1 cellular context compared by ENCODE assay signal in the genomic region with DNA sequence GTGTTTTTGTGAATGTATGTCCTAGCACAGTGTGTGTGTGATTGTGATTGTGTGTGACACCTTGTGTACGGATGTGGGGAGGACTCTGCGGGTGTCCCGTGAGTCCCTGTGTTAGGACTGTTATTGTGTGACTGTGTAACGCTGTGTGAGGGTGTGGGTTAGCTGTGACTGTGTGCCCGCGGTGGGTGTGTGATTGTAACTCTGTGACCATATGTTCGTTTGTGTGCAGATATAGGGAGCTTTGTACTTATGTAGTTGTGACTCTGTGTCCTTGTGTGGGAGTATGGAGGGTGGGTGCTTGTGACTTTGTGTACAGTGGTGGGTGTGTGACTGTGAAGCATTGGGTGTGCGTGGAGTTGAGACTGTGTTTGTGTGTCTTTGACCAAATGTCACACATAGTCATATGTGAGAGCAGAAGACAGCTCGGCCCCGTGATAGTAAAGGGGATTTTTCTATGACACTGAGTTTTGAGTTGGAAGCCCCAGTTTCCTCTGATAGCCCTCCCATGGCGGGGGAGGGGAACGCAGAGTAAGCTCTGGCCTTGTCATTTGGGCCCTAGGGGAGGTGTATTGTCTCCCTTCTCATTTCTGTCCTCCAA.
TF ChIP-seq lines count a peak whose summit lies in the region.

No MANE protein-coding gene starts in this region.

TF ChIP-seq in K562, 482 proteins besides CTCF, POLR2A, EP300 and RAD21 (continued from another document and continues in another):
- TF ChIP-seq, protein P1, sequence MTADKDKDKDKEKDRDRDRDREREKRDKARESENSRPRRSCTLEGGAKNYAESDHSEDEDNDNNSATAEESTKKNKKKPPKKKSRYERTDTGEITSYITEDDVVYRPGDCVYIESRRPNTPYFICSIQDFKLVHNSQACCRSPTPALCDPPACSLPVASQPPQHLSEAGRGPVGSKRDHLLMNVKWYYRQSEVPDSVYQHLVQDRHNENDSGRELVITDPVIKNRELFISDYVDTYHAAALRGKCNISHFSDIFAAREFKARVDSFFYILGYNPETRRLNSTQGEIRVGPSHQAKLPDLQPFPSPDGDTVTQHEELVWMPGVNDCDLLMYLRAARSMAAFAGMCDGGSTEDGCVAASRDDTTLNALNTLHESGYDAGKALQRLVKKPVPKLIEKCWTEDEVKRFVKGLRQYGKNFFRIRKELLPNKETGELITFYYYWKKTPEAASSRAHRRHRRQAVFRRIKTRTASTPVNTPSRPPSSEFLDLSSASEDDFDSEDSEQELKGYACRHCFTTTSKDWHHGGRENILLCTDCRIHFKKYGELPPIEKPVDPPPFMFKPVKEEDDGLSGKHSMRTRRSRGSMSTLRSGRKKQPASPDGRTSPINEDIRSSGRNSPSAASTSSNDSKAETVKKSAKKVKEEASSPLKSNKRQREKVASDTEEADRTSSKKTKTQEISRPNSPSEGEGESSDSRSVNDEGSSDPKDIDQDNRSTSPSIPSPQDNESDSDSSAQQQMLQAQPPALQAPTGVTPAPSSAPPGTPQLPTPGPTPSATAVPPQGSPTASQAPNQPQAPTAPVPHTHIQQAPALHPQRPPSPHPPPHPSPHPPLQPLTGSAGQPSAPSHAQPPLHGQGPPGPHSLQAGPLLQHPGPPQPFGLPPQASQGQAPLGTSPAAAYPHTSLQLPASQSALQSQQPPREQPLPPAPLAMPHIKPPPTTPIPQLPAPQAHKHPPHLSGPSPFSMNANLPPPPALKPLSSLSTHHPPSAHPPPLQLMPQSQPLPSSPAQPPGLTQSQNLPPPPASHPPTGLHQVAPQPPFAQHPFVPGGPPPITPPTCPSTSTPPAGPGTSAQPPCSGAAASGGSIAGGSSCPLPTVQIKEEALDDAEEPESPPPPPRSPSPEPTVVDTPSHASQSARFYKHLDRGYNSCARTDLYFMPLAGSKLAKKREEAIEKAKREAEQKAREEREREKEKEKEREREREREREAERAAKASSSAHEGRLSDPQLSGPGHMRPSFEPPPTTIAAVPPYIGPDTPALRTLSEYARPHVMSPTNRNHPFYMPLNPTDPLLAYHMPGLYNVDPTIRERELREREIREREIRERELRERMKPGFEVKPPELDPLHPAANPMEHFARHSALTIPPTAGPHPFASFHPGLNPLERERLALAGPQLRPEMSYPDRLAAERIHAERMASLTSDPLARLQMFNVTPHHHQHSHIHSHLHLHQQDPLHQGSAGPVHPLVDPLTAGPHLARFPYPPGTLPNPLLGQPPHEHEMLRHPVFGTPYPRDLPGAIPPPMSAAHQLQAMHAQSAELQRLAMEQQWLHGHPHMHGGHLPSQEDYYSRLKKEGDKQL (CRISPR knock-in tag; IDR thresholded peaks at IDR 0.05; ENCODE audit: borderline replicate concordance): no peak
- TF ChIP-seq SMAD3 (CRISPR knock-in tag; conservative IDR thresholded peaks at IDR 0.05) (no peak), FOXA3 (CRISPR knock-in tag; conservative IDR thresholded peaks at IDR 0.05 in 1 of 2, IDR thresholded peaks at IDR 0.05 in 1 of 2) (no peak), SMC3 (conservative IDR thresholded peaks at IDR 0.05; ENCODE audit: insufficient read depth, low read depth, low read length) (no peak), ZNF764 (CRISPR knock-in tag; IDR thresholded peaks at IDR 0.05; ENCODE audit: low read depth) (no peak), WHSC1 (IDR thresholded peaks at IDR 0.05; ENCODE audit: low read length) (no peak), ZNF212 (CRISPR knock-in tag; IDR thresholded peaks at IDR 0.05) (no peak), MCM2 (IDR thresholded peaks at IDR 0.05; ENCODE audit: low read depth) (no peak), KAT8 (IDR thresholded peaks at IDR 0.05; ENCODE audit: low read depth) (no peak), SOX6 (IDR thresholded peaks at IDR 0.05) (no peak), ILK (tag; IDR thresholded peaks at IDR 0.05; ENCODE audit: borderline replicate concordance, low read depth) (no peak), RBFOX2 (IDR thresholded peaks at IDR 0.05; ENCODE audit: low read depth, low read length) (no peak), POLR2B (IDR thresholded peaks at IDR 0.05; ENCODE audit: low read depth, partially characterized antibody) (no peak), PPARD (CRISPR knock-in tag; IDR thresholded peaks at IDR 0.05) (no peak)
- TF ChIP-seq, protein P2, sequence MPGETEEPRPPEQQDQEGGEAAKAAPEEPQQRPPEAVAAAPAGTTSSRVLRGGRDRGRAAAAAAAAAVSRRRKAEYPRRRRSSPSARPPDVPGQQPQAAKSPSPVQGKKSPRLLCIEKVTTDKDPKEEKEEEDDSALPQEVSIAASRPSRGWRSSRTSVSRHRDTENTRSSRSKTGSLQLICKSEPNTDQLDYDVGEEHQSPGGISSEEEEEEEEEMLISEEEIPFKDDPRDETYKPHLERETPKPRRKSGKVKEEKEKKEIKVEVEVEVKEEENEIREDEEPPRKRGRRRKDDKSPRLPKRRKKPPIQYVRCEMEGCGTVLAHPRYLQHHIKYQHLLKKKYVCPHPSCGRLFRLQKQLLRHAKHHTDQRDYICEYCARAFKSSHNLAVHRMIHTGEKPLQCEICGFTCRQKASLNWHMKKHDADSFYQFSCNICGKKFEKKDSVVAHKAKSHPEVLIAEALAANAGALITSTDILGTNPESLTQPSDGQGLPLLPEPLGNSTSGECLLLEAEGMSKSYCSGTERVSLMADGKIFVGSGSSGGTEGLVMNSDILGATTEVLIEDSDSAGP (CRISPR knock-in tag; IDR thresholded peaks at IDR 0.05): 0 out of 2 replicates have a peak, but pooled peaks have one; percentile 58
- TF ChIP-seq, protein P3, sequence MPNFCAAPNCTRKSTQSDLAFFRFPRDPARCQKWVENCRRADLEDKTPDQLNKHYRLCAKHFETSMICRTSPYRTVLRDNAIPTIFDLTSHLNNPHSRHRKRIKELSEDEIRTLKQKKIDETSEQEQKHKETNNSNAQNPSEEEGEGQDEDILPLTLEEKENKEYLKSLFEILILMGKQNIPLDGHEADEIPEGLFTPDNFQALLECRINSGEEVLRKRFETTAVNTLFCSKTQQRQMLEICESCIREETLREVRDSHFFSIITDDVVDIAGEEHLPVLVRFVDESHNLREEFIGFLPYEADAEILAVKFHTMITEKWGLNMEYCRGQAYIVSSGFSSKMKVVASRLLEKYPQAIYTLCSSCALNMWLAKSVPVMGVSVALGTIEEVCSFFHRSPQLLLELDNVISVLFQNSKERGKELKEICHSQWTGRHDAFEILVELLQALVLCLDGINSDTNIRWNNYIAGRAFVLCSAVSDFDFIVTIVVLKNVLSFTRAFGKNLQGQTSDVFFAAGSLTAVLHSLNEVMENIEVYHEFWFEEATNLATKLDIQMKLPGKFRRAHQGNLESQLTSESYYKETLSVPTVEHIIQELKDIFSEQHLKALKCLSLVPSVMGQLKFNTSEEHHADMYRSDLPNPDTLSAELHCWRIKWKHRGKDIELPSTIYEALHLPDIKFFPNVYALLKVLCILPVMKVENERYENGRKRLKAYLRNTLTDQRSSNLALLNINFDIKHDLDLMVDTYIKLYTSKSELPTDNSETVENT (CRISPR knock-in tag; IDR thresholded peaks at IDR 0.05): no peak
- TF ChIP-seq, protein P4, sequence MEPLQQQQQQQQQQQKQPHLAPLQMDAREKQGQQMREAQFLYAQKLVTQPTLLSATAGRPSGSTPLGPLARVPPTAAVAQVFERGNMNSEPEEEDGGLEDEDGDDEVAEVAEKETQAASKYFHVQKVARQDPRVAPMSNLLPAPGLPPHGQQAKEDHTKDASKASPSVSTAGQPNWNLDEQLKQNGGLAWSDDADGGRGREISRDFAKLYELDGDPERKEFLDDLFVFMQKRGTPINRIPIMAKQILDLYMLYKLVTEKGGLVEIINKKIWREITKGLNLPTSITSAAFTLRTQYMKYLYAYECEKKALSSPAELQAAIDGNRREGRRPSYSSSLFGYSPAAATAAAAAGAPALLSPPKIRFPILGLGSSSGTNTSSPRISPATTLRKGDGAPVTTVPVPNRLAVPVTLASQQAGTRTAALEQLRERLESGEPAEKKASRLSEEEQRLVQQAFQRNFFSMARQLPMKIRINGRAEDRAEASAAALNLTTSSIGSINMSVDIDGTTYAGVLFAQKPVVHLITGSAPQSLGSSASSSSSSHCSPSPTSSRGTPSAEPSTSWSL (CRISPR knock-in tag; IDR thresholded peaks at IDR 0.05; ENCODE audit: borderline replicate concordance): no peak
- TF ChIP-seq, protein P5, sequence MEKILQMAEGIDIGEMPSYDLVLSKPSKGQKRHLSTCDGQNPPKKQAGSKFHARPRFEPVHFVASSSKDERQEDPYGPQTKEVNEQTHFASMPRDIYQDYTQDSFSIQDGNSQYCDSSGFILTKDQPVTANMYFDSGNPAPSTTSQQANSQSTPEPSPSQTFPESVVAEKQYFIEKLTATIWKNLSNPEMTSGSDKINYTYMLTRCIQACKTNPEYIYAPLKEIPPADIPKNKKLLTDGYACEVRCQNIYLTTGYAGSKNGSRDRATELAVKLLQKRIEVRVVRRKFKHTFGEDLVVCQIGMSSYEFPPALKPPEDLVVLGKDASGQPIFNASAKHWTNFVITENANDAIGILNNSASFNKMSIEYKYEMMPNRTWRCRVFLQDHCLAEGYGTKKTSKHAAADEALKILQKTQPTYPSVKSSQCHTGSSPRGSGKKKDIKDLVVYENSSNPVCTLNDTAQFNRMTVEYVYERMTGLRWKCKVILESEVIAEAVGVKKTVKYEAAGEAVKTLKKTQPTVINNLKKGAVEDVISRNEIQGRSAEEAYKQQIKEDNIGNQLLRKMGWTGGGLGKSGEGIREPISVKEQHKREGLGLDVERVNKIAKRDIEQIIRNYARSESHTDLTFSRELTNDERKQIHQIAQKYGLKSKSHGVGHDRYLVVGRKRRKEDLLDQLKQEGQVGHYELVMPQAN (IDR thresholded peaks at IDR 0.05; ENCODE audit: borderline replicate concordance): no peak; the same call in none of the 2 replicates
- TF ChIP-seq, protein P6, sequence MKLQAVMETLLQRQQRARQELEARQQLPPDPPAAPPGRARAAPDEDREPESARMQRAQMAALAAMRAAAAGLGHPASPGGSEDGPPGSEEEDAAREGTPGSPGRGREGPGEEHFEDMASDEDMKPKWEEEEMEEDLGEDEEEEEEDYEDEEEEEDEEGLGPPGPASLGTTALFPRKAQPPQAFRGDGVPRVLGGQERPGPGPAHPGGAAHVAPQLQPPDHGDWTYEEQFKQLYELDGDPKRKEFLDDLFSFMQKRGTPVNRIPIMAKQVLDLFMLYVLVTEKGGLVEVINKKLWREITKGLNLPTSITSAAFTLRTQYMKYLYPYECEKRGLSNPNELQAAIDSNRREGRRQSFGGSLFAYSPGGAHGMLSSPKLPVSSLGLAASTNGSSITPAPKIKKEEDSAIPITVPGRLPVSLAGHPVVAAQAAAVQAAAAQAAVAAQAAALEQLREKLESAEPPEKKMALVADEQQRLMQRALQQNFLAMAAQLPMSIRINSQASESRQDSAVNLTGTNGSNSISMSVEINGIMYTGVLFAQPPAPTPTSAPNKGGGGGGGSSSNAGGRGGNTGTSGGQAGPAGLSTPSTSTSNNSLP (IDR thresholded peaks at IDR 0.05; ENCODE audit: borderline replicate concordance, low read depth, low read length): no peak
- TF ChIP-seq, protein P7, sequence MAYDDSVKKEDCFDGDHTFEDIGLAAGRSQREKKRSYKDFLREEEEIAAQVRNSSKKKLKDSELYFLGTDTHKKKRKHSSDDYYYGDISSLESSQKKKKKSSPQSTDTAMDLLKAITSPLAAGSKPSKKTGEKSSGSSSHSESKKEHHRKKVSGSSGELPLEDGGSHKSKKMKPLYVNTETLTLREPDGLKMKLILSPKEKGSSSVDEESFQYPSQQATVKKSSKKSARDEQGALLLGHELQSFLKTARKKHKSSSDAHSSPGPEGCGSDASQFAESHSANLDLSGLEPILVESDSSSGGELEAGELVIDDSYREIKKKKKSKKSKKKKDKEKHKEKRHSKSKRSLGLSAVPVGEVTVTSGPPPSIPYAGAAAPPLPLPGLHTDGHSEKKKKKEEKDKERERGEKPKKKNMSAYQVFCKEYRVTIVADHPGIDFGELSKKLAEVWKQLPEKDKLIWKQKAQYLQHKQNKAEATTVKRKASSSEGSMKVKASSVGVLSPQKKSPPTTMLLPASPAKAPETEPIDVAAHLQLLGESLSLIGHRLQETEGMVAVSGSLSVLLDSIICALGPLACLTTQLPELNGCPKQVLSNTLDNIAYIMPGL (CRISPR knock-in tag; IDR thresholded peaks at IDR 0.05): no peak
- TF ChIP-seq, protein P8, sequence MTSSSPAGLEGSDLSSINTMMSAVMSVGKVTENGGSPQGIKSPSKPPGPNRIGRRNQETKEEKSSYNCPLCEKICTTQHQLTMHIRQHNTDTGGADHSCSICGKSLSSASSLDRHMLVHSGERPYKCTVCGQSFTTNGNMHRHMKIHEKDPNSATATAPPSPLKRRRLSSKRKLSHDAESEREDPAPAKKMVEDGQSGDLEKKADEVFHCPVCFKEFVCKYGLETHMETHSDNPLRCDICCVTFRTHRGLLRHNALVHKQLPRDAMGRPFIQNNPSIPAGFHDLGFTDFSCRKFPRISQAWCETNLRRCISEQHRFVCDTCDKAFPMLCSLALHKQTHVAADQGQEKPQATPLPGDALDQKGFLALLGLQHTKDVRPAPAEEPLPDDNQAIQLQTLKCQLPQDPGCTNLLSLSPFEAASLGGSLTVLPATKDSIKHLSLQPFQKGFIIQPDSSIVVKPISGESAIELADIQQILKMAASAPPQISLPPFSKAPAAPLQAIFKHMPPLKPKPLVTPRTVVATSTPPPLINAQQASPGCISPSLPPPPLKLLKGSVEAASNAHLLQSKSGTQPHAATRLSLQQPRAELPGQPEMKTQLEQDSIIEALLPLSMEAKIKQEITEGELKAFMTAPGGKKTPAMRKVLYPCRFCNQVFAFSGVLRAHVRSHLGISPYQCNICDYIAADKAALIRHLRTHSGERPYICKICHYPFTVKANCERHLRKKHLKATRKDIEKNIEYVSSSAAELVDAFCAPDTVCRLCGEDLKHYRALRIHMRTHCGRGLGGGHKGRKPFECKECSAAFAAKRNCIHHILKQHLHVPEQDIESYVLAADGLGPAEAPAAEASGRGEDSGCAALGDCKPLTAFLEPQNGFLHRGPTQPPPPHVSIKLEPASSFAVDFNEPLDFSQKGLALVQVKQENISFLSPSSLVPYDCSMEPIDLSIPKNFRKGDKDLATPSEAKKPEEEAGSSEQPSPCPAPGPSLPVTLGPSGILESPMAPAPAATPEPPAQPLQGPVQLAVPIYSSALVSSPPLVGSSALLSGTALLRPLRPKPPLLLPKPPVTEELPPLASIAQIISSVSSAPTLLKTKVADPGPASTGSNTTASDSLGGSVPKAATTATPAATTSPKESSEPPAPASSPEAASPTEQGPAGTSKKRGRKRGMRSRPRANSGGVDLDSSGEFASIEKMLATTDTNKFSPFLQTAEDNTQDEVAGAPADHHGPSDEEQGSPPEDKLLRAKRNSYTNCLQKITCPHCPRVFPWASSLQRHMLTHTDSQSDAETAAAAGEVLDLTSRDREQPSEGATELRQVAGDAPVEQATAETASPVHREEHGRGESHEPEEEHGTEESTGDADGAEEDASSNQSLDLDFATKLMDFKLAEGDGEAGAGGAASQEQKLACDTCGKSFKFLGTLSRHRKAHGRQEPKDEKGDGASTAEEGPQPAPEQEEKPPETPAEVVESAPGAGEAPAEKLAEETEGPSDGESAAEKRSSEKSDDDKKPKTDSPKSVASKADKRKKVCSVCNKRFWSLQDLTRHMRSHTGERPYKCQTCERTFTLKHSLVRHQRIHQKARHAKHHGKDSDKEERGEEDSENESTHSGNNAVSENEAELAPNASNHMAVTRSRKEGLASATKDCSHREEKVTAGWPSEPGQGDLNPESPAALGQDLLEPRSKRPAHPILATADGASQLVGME (CRISPR knock-in tag; IDR thresholded peaks at IDR 0.05): no peak
